ENCODE assay signal across 14 cellular contexts in genomic region chr18:10298346-10298745, GRCh38.
DNase-seq lines count a peak whose midpoint lies in the region; ATAC-seq, FAIRE-seq and TF ChIP-seq lines count a peak whose summit lies in the region.
"Had no signal": no experiment of that assay in that cellular context is flagged by ENCODE, and none has a peak within 500 bp of the region (broad histone marks: within the 10 kb centered on the region; RNA-seq: fewer than 3 reads in every experiment).

No MANE protein-coding gene starts in this region.

- no peaks in the 10 kb centered on the region for H3F3A ChIP-seq in MM.1S (ENCODE audit: insufficient read depth, low read length)

- no peak for TF ChIP-seq EP300 in HepG2 (IDR thresholded peaks at IDR 0.05; ENCODE audit: low read depth in 2 of 2, low read length in 2 of 2)
- no peak for TF ChIP-seq EP300 in HepG2 (CRISPR knock-in tag; IDR thresholded peaks at IDR 0.05; ENCODE audit: borderline replicate concordance)

- BruUV-seq in HepG2 (replicated peaks; lab: Mats Ljungman, UMichigan), result no TSS peak
- no TSS peak for BruUV-seq in OCI-LY7 (replicated peaks; lab: Mats Ljungman, UMichigan)

- no peaks in the 10 kb centered on the region for H3K27me3 Mint-ChIP-seq in stimulated activated naive B cell treated with anti-CD40 and anti-IgM and Interleukin-4, amounts not matched to agents 10 μg/mL and 1 μg/mL and 100 μg/mL, for 72 hours

- H4K20me1 ChIP-seq in HepG2 (ENCODE audit: insufficient read depth, low read length) (no peaks in the 10 kb centered on the region), OCI-LY7 (ENCODE audit: insufficient read depth, low read length) (no peaks in the 10 kb centered on the region), MM.1S (ENCODE audit: insufficient read depth, low read length) (no peaks in the 10 kb centered on the region)

- peaks cover 8% of the 10 kb centered on the region; the same call in 1 of the 2 replicates for H3K4me1 ChIP-seq in HepG2 (ENCODE audit: insufficient read depth, low read length)
- H3K4me1 ChIP-seq in right lobe of liver, result no peaks in the 10 kb centered on the region
- H3K4me1 ChIP-seq in OCI-LY7 (ENCODE audit: insufficient read depth, low read length, poor library complexity, severe bottlenecking), result peaks cover 58% of the 10 kb centered on the region
- peaks cover 0 to 2% of the 10 kb centered on the region in 2 donors for H3K4me1 ChIP-seq in kidney (ENCODE audit: control insufficient read depth in 1 of 2, insufficient read depth in 1 of 2, low read depth in 1 of 2, low read length in 2 of 2)
- H3K4me1 ChIP-seq in MM.1S (ENCODE audit: low read length), result no peaks in the 10 kb centered on the region
- H3K4me1 ChIP-seq: HAP-1 had no signal

- in situ Hi-C loops in HepG2 (cut with HindIII; ENCODE audit: extremely low pct_ligation_motif_present, low pct_unique_long_range_greater_than_20kb), result no loop called here

- POLR2A ChIA-PET in HepG2 (lab: Yijun Ruan, JAX) (no interaction called here), OCI-LY7 (lab: Charles Lee) (interaction anchor here (0.7 kb wide), 1 partner anchor 374 kb away, joined by 3 read pairs; no protein-coding TSS in a partner anchor)

- H3K36me3 ChIP-seq in HepG2 (replicated peaks in 1 of 2; ENCODE audit: control insufficient read depth in 1 of 2, insufficient read depth in 2 of 2, low read length in 2 of 2) (no peaks in the 10 kb centered on the region), right lobe of liver (no peaks in the 10 kb centered on the region), OCI-LY7 (ENCODE audit: insufficient read depth, low read length) (no peaks in the 10 kb centered on the region), kidney (ENCODE audit: control insufficient read depth in 1 of 2, insufficient read depth in 2 of 2, low read length in 2 of 2) (no peaks in the 10 kb centered on the region), MM.1S (replicated peaks; ENCODE audit: insufficient read depth, low read length) (no peaks in the 10 kb centered on the region)
- H3K36me3 ChIP-seq: HAP-1 had no signal

- no peaks in the 10 kb centered on the region for H3K36me3 Mint-ChIP-seq in stimulated activated naive B cell treated with anti-CD40 and anti-IgM and Interleukin-4, amounts not matched to agents 10 μg/mL and 1 μg/mL and 100 μg/mL, for 72 hours
- H3K36me3 Mint-ChIP-seq: CD4-positive, alpha-beta memory T cell had no signal

- no peak for TF ChIP-seq POLR2A in HepG2 (IDR thresholded peaks at IDR 0.05; ENCODE audit: insufficient read depth in 1 of 2, low read depth in 2 of 2, low read length in 2 of 2)
- no peak for TF ChIP-seq POLR2A in right lobe of liver (IDR thresholded peaks at IDR 0.05)

- H3K9ac ChIP-seq in HepG2 (ENCODE audit: insufficient read depth, low read depth, low read length) (no peak overlapping the region), kidney (ENCODE audit: low read length in 2 of 2) (no peak overlapping the region), MM.1S (ENCODE audit: low read length) (no peak overlapping the region)

- CTCF ChIA-PET in HepG2 (lab: Yijun Ruan, JAX; ENCODE audit: low intra/inter-chr PET ratio, low total read pairs), result no interaction called here
- CTCF ChIA-PET in OCI-LY7 (lab: Charles Lee; ENCODE audit: unreplicated experiment), result interaction anchor here (0.7 kb wide), 1 partner anchor 244 kb away, joined by 3 read pairs; no protein-coding TSS in a partner anchor

- no peak for DNase-seq in HepG2 (ENCODE audit: low spot score)
- DNase-seq in right lobe of liver, result no peak
- DNase-seq in OCI-LY7 (ENCODE audit: low spot score), result peak; percentile 55
- DNase-seq in left kidney (ENCODE audit: low read depth, low spot score), result peak; percentile 50
- DNase-seq in stimulated activated naive B cell treated with anti-CD40 and anti-IgM and Interleukin-4, amounts not matched to agents 10 μg/mL and 1 μg/mL and 100 μg/mL, for 72 hours, result peak; percentile 30
- DNase-seq in kidney, result no peak
- no peak for DNase-seq in MM.1S
- DNase-seq in stimulated activated CD4-positive, alpha-beta T cell treated with anti-CD3 and anti-CD28 coated beads, Interleukin-2, amount 100 ng/mL, for 24 hours, result no peak
- DNase-seq: C1 segment of cervical spinal cord; CD4-positive, alpha-beta memory T cell; DMS153 had no signal

- H3K4me3 Mint-ChIP-seq in stimulated activated naive B cell treated with anti-CD40 and anti-IgM and Interleukin-4, amounts not matched to agents 10 μg/mL and 1 μg/mL and 100 μg/mL, for 72 hours, result no peak overlapping the region
- H3K4me3 Mint-ChIP-seq: CD4-positive, alpha-beta memory T cell had no signal

- 39% methylated on average over 5 of the region's 8 CpGs for WGBS in HepG2 (ENCODE audit: low lambda C conversion rate)
- 78% methylated on average over 5 of the region's 8 CpGs for WGBS in right lobe of liver (ENCODE audit: insufficient coverage, low coverage, low lambda C conversion rate, missing lambda C conversion rate)

- H2AFZ ChIP-seq in HepG2 (ENCODE audit: low read length) (no peak overlapping the region), OCI-LY7 (ENCODE audit: low read length) (no peak overlapping the region), MM.1S (ENCODE audit: low read length) (no peak overlapping the region)

- H3K4me3 ChIP-seq in HepG2 (replicated peaks in 1 of 3; ENCODE audit: insufficient read depth in 1 of 3, low read depth in 2 of 3, low read length in 3 of 3), result no peak overlapping the region
- no peak overlapping the region for H3K4me3 ChIP-seq in right lobe of liver
- H3K4me3 ChIP-seq in OCI-LY7 (ENCODE audit: low read depth, low read length, poor library complexity, severe bottlenecking), result no peak overlapping the region
- H3K4me3 ChIP-seq in kidney (ENCODE audit: low read length in 2 of 2), result no peak overlapping the region
- H3K4me3 ChIP-seq in MM.1S (ENCODE audit: low read length), result no peak overlapping the region
- H3K4me3 ChIP-seq: HAP-1 had no signal

- TF ChIP-seq CTCF in HepG2 (CRISPR knock-in tag; IDR thresholded peaks at IDR 0.05), result no peak
- no peak for TF ChIP-seq CTCF in right lobe of liver (IDR thresholded peaks at IDR 0.05)
- no peak for TF ChIP-seq CTCF in OCI-LY7 (conservative IDR thresholded peaks at IDR 0.05; ENCODE audit: low read length)
- TF ChIP-seq CTCF in kidney (IDR thresholded peaks at IDR 0.05; ENCODE audit: borderline replicate concordance, extremely low read depth, insufficient read depth), result no peak
- TF ChIP-seq CTCF in MM.1S (IDR thresholded peaks at IDR 0.05; ENCODE audit: low read length), result no peak

- H3K4me1 Mint-ChIP-seq in stimulated activated naive B cell treated with anti-CD40 and anti-IgM and Interleukin-4, amounts not matched to agents 10 μg/mL and 1 μg/mL and 100 μg/mL, for 72 hours, result peaks cover 38 to 62% of the 10 kb centered on the region in 2 donors
- H3K4me1 Mint-ChIP-seq: CD4-positive, alpha-beta memory T cell had no signal

- H3K27ac Mint-ChIP-seq in stimulated activated naive B cell treated with anti-CD40 and anti-IgM and Interleukin-4, amounts not matched to agents 10 μg/mL and 1 μg/mL and 100 μg/mL, for 72 hours, result no peak overlapping the region
- H3K27ac Mint-ChIP-seq: CD4-positive, alpha-beta memory T cell had no signal

- H3K9me3 Mint-ChIP-seq in stimulated activated naive B cell treated with anti-CD40 and anti-IgM and Interleukin-4, amounts not matched to agents 10 μg/mL and 1 μg/mL and 100 μg/mL, for 72 hours, result peaks cover 0 to 4% of the 10 kb centered on the region in 2 donors

- ATAC-seq in HepG2, result no peak
- ATAC-seq in right lobe of liver, result no peak
- ATAC-seq in stimulated activated naive B cell treated with anti-CD40 and anti-IgM and Interleukin-4, amounts not matched to agents 10 μg/mL and 1 μg/mL and 100 μg/mL, for 72 hours (replicated peaks), result peak; percentile 80 to 82

- FAIRE-seq in HepG2 (lab: Jason Lieb, UNC) (no peak), kidney (lab: Jason Lieb, UNC) (no peak)
- FAIRE-seq: H1 had no signal

- H3K27ac ChIP-seq in HepG2 (ENCODE audit: extremely low read length, insufficient read depth, low read length), result no peak overlapping the region
- no peak overlapping the region for H3K27ac ChIP-seq in right lobe of liver
- no peak overlapping the region for H3K27ac ChIP-seq in OCI-LY7 (ENCODE audit: low read depth, low read length, poor library complexity, severe bottlenecking)
- H3K27ac ChIP-seq in kidney (ENCODE audit: low read depth in 2 of 2, low read length in 2 of 2), result no peak overlapping the region
- no peak overlapping the region for H3K27ac ChIP-seq in MM.1S (ENCODE audit: low read length)
- H3K27ac ChIP-seq: 22Rv1 had no signal

- H3K4me2 ChIP-seq in HepG2 (ENCODE audit: low read depth, low read length) (no peak overlapping the region), OCI-LY7 (ENCODE audit: low read length) (peak overlapping the region; percentile 57), MM.1S (ENCODE audit: low read depth, low read length) (no peak overlapping the region)

- H3K27me3 ChIP-seq in HepG2 (ENCODE audit: control insufficient read depth in 1 of 2, insufficient read depth in 2 of 2, low read length in 2 of 2) (no peaks in the 10 kb centered on the region), right lobe of liver (no peaks in the 10 kb centered on the region), MM.1S (replicated peaks; ENCODE audit: insufficient read depth, low read length) (no peaks in the 10 kb centered on the region)

- intact Hi-C loops in HepG2 (cut with micrococcal nuclease; ENCODE audit: unreplicated experiment), result no loop called here
- intact Hi-C loops in right lobe of liver (cut with DNase I), result no loop called here
- intact Hi-C loops in OCI-LY7 (cut with micrococcal nuclease; ENCODE audit: unreplicated experiment), result no loop called here
- intact Hi-C loops in kidney (cut with DNase I), result no loop called here

- H3K79me2 ChIP-seq in HepG2 (ENCODE audit: insufficient read depth, low read length) (no peaks in the 10 kb centered on the region), OCI-LY7 (ENCODE audit: insufficient read depth, low read depth, low read length) (no peaks in the 10 kb centered on the region), MM.1S (ENCODE audit: low read length) (no peaks in the 10 kb centered on the region)

- H3K9me3 ChIP-seq in HepG2 (ENCODE audit: low read length) (no peaks in the 10 kb centered on the region), right lobe of liver (no peaks in the 10 kb centered on the region), OCI-LY7 (ENCODE audit: low read length) (no peaks in the 10 kb centered on the region), kidney (ENCODE audit: control insufficient read depth in 1 of 2, low read length in 2 of 2) (no peaks in the 10 kb centered on the region), MM.1S (replicated peaks; ENCODE audit: insufficient read depth, low read length) (no peaks in the 10 kb centered on the region)
- H3K9me3 ChIP-seq: HAP-1 had no signal

- no peaks in the 10 kb centered on the region for H3K9me2 ChIP-seq in OCI-LY7 (ENCODE audit: insufficient read depth, low read length)
- H3K9me2 ChIP-seq in MM.1S (replicated peaks; ENCODE audit: insufficient read depth, low read length), result no peaks in the 10 kb centered on the region

- no peak for TF ChIP-seq RAD21 in HepG2 (CRISPR knock-in tag; IDR thresholded peaks at IDR 0.05)

TF ChIP-seq in HepG2, 621 proteins besides CTCF, POLR2A, EP300 and RAD21 (continues in another document):
- TF ChIP-seq ZNF296 (CRISPR knock-in tag; conservative IDR thresholded peaks at IDR 0.05) (no peak), CENPBD1 (CRISPR knock-in tag; IDR thresholded peaks at IDR 0.05; ENCODE audit: borderline replicate concordance, low read depth) (no peak)

Comparison
In these comparisons a context has a peak if more than half of its experiments do, and no peak if none do; other contexts are left out.
1. ATAC-seq: peak in stimulated activated naive B cell treated with anti-CD40 and anti-IgM and Interleukin-4, amounts not matched to agents 10 μg/mL and 1 μg/mL and 100 μg/mL, for 72 hours (2 of 2); none in HepG2 (single experiment) and right lobe of liver (0 of 4).
2. DNase-seq: peak in OCI-LY7 (single experiment), left kidney (single experiment) and stimulated activated naive B cell treated with anti-CD40 and anti-IgM and Interleukin-4, amounts not matched to agents 10 μg/mL and 1 μg/mL and 100 μg/mL, for 72 hours (single experiment); none in HepG2 (single experiment), right lobe of liver (0 of 3), kidney (single experiment), MM.1S (single experiment) and stimulated activated CD4-positive, alpha-beta T cell treated with anti-CD3 and anti-CD28 coated beads, Interleukin-2, amount 100 ng/mL, for 24 hours (0 of 2).